In the genomic region with DNA sequence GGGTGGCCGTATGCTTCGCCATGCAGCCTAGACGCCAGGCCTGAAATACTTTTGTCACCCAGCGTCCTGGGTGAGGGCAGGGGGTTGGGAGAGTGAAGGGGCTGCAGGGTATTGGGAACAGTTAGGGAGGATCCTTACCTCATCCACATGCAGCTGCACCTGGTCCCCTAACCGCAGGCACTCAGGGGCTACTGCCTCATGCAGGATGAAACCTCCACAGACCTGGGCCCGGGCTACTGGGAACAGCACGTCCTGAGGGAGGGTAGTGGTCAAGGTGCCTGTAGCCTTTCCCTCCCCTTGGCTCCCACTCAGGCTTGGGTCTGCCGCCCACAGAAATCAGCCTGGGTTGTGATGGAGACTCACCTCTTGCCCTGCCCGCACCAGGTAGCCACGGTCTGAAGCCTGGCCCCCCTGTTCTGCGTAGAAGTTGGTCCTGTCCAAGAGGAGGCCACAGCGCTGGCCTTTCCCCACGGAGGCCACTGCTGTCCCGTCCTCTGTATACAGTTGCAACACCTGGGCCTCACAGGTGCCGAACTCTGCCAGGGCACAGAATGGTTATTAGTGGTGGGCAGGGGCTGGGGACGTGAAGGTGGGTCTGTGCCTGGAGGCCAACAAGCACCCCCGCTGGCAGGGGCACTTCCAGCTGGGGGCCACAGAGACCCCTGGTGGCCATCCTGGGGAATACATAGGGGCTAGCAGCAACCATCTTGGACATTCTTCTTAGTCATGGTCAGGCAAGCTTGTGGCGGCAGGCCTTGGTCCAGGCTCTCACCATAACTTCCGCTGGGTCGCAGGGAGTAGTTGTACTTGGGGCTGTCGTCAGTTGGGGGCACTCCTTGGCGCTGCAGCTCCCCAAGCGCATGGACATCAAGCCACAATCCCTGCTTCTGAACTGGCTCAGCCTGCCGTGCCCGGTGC, we compare ENCODE assay signal across 8 cellular contexts. TPM values are rescaled to one million over a fixed set of nuclear protein-coding genes. Genes with fewer than 3 reads are reported as not detected.
DNase-seq lines count a peak whose midpoint lies in the region; ATAC-seq and TF ChIP-seq lines count a peak whose summit lies in the region.

No MANE protein-coding gene starts in this region.

- no peak for TF ChIP-seq EP300 in Ishikawa (IDR thresholded peaks at IDR 0.05; ENCODE audit: borderline replicate concordance)

- TF ChIP-seq RAD21 in Ishikawa (IDR thresholded peaks at IDR 0.05; ENCODE audit: low read depth), result peak; percentile 36; the same call in 1 of the 2 replicates

- no peak for ATAC-seq in GM18505 (IDR thresholded peaks at IDR 0.05; ENCODE audit: unreplicated experiment)

- H3K9me3 Mint-ChIP-seq in endothelial cell (ENCODE audit: unreplicated experiment) (no peaks in the 10 kb centered on the region), nephron progenitor cell (no peaks in the 10 kb centered on the region)

- H3K27me3 Mint-ChIP-seq in endothelial cell (ENCODE audit: unreplicated experiment), result peaks cover 5% of the 10 kb centered on the region
- H3K27me3 Mint-ChIP-seq in nephron progenitor cell (ENCODE audit: low read depth, poor library complexity), result peaks cover 2% of the 10 kb centered on the region

- peak; percentile 82 for TF ChIP-seq CTCF in endothelial cell (IDR thresholded peaks at IDR 0.05; ENCODE audit: unreplicated experiment)
- TF ChIP-seq CTCF in nephron progenitor cell (IDR thresholded peaks at IDR 0.05), result peak; percentile 84

- no peak for TF ChIP-seq POLR2A in GM18505 (IDR thresholded peaks at IDR 0.05; ENCODE audit: borderline replicate concordance, extremely low read depth, insufficient read depth, insufficient read length)

- DNase-seq in DMS53 (lab: John Stamatoyannopoulos, UW) (peak; percentile 56), DMS53 treated with DMSO at 0.1 percent for 48 hours (lab: John Stamatoyannopoulos, UW; ENCODE audit: unreplicated experiment) (no peak), endothelial cell (ENCODE audit: low spot score) (peak; percentile 62), nephron progenitor cell (peak; percentile 57), HPDE6-E6E7 (ENCODE audit: extremely low spot score) (no peak)
- DNase-seq in activated CD4-positive, alpha-beta T cell treated with anti-CD3 and anti-CD28 coated beads, Interleukin-2, amount 50 U/mL, for 1 hour, result peak; percentile 35

- no peak overlapping the region for H3K27ac Mint-ChIP-seq in endothelial cell (ENCODE audit: unreplicated experiment)
- H3K27ac Mint-ChIP-seq in nephron progenitor cell, result no peak overlapping the region

- H3K36me3 Mint-ChIP-seq in endothelial cell (ENCODE audit: low read depth, unreplicated experiment), result peaks cover 37% of the 10 kb centered on the region
- H3K36me3 Mint-ChIP-seq in nephron progenitor cell (ENCODE audit: low read depth), result peaks cover 56% of the 10 kb centered on the region

- H3K4me1 Mint-ChIP-seq in endothelial cell (ENCODE audit: unreplicated experiment), result peaks cover 2% of the 10 kb centered on the region
- H3K4me1 Mint-ChIP-seq in nephron progenitor cell, result peaks cover 13% of the 10 kb centered on the region

- H3K4me3 Mint-ChIP-seq in endothelial cell (ENCODE audit: unreplicated experiment) (no peak overlapping the region), nephron progenitor cell (no peak overlapping the region)

TF ChIP-seq in Ishikawa, 13 proteins besides CTCF, POLR2A, EP300 and RAD21:
- TF ChIP-seq YY1 (IDR thresholded peaks at IDR 0.05; ENCODE audit: low read depth) (peak; percentile 49; the same call in 1 of the 2 replicates), TEAD4 (IDR thresholded peaks at IDR 0.05) (no peak), ZBTB7A (IDR thresholded peaks at IDR 0.05; ENCODE audit: low read depth) (0 out of 2 replicates have a peak, but pooled peaks have one; percentile 61)

RNA-seq across cellular contexts. Expression of a gene that starts 8.6 kb away (rescaled TPM):
- total RNA-seq in endothelial cell (ENCODE audit: unreplicated experiment), result 16.0 TPM

RNA-seq across cellular contexts. Expression of a gene that starts 34.3 kb away (rescaled TPM):
- 0.28 TPM for total RNA-seq in endothelial cell (ENCODE audit: unreplicated experiment)

RNA-seq across cellular contexts. Expression of a gene that starts 37.9 kb away (rescaled TPM):
- total RNA-seq in endothelial cell (ENCODE audit: unreplicated experiment), result not detected

RNA-seq across cellular contexts. Expression of a gene that starts 39.2 kb away (rescaled TPM):
- total RNA-seq in endothelial cell (ENCODE audit: unreplicated experiment), result 16.7 TPM

RNA-seq across cellular contexts. Expression of a gene that starts 47.2 kb away (rescaled TPM):
- total RNA-seq in endothelial cell (ENCODE audit: unreplicated experiment), result 31.8 TPM

Comparison
In these comparisons a context has a peak if more than half of its experiments do, and no peak if none do; other contexts are left out.
1. DNase-seq: peak in DMS53 (single experiment), activated CD4-positive, alpha-beta T cell treated with anti-CD3 and anti-CD28 coated beads, Interleukin-2, amount 50 U/mL, for 1 hour (single experiment), endothelial cell (single experiment) and nephron progenitor cell (single experiment); none in DMS53 treated with DMSO at 0.1 percent for 48 hours (single experiment) and HPDE6-E6E7 (single experiment).